Comparison of ENCODE assay signal across 10 cellular contexts in genomic region chr2:8306530-8307351, GRCh38.
DNase-seq lines count a peak whose midpoint lies in the region; ATAC-seq, FAIRE-seq and TF ChIP-seq lines count a peak whose summit lies in the region.
"Had no signal": no experiment of that assay in that cellular context is flagged by ENCODE, and none has a peak within 500 bp of the region (broad histone marks: within the 10 kb centered on the region; RNA-seq: fewer than 3 reads in every experiment).

No MANE protein-coding gene starts in this region.

- H3K4me1 Mint-ChIP-seq in activated T-cell treated with anti-CD3 and anti-CD28 coated beads, Interleukin-2, amount 50 U/mL, for 4 hours (ENCODE audit: low read depth), result peaks cover 84% of the 10 kb centered on the region

- H3K4me1 ChIP-seq in SJSA1 (replicated peaks) (peaks cover 34% of the 10 kb centered on the region), thyroid gland (no peaks in the 10 kb centered on the region)

- DNase-seq in activated T-cell treated with anti-CD3 and anti-CD28 coated beads, Interleukin-2, amount 50 U/mL, for 4 hours, result no peak
- DNase-seq in activated T-cell treated with anti-CD3 and anti-CD28 coated beads for 4 hours (no peak), SJSA1 (ENCODE audit: low read depth in 1 of 2, low spot score in 2 of 2) (peak; percentile 85 to 92), fibroblast of the aortic adventitia (ENCODE audit: low read depth) (peak; percentile 43), thyroid gland (peak; percentile 28 to 44), NCI-H510A (lab: John Stamatoyannopoulos, UW) (no peak), left ventricle myocardium superior (no peak), frontal cortex (ENCODE audit: low spot score in 2 of 2) (no peak)
- DNase-seq: lower lobe of right lung had no signal

- H3K27ac ChIP-seq in SJSA1 (peak overlapping the region; percentile 23), thyroid gland (no peak overlapping the region)
- H3K27ac ChIP-seq: adrenal gland, lower lobe of right lung had no signal

- H3K9me3 ChIP-seq in SJSA1 (replicated peaks) (no peaks in the 10 kb centered on the region), thyroid gland (no peaks in the 10 kb centered on the region)
- H3K9me3 ChIP-seq: adrenal gland, lower lobe of right lung had no signal

- no peaks in the 10 kb centered on the region for H3K36me3 Mint-ChIP-seq in activated T-cell treated with anti-CD3 and anti-CD28 coated beads, Interleukin-2, amount 50 U/mL, for 4 hours (ENCODE audit: insufficient read depth)

- H3K9me3 Mint-ChIP-seq in activated T-cell treated with anti-CD3 and anti-CD28 coated beads, Interleukin-2, amount 50 U/mL, for 4 hours, result no peaks in the 10 kb centered on the region

- H3K27me3 Mint-ChIP-seq in activated T-cell treated with anti-CD3 and anti-CD28 coated beads, Interleukin-2, amount 50 U/mL, for 4 hours (ENCODE audit: low read depth), result no peaks in the 10 kb centered on the region

- no peak overlapping the region for H3K4me3 Mint-ChIP-seq in activated T-cell treated with anti-CD3 and anti-CD28 coated beads, Interleukin-2, amount 50 U/mL, for 4 hours

- H3K36me3 ChIP-seq in SJSA1 (no peaks in the 10 kb centered on the region), thyroid gland (no peaks in the 10 kb centered on the region)
- H3K36me3 ChIP-seq: adrenal gland, lower lobe of right lung had no signal

- H3K27me3 ChIP-seq in SJSA1 (replicated peaks) (no peaks in the 10 kb centered on the region), thyroid gland (no peaks in the 10 kb centered on the region)
- H3K27me3 ChIP-seq: adrenal gland had no signal

- no peak for FAIRE-seq in frontal cortex (lab: Jason Lieb, UNC)

- intact Hi-C loops in thyroid gland (cut with DNase I) (no loop called here), left ventricle myocardium superior (cut with micrococcal nuclease) (no loop called here)

- H3K4me3 ChIP-seq in SJSA1 (no peak overlapping the region), fibroblast of the aortic adventitia (ENCODE audit: low read depth, low read length) (no peak overlapping the region), thyroid gland (replicated peaks in 1 of 3) (no peak overlapping the region)
- H3K4me3 ChIP-seq: adrenal gland, lower lobe of right lung had no signal

- WGBS in thyroid gland, 2 donors, result 75 to 78% methylated on average over 7 of the region's 7 CpGs

- ATAC-seq in activated T-cell treated with anti-CD3 and anti-CD28 coated beads, Interleukin-2, amount 50 U/mL, for 4 hours, result peak; percentile 16 to 31
- no peak for ATAC-seq in left ventricle myocardium superior
- ATAC-seq: lower lobe of right lung had no signal

- TF ChIP-seq POLR2A in thyroid gland (IDR thresholded peaks at IDR 0.05), result no peak

- TF ChIP-seq CTCF in fibroblast of the aortic adventitia (IDR thresholded peaks at IDR 0.05; ENCODE audit: insufficient read depth, low read length) (no peak), thyroid gland (IDR thresholded peaks at IDR 0.05) (no peak)

Comparison
In these comparisons a context has a peak if more than half of its experiments do, and no peak if none do; other contexts are left out.
1. DNase-seq: peak in SJSA1 (2 of 2), fibroblast of the aortic adventitia (single experiment) and thyroid gland (2 of 2); none in activated T-cell treated with anti-CD3 and anti-CD28 coated beads, Interleukin-2, amount 50 U/mL, for 4 hours (single experiment), activated T-cell treated with anti-CD3 and anti-CD28 coated beads for 4 hours (single experiment), NCI-H510A (single experiment), left ventricle myocardium superior (single experiment) and frontal cortex (0 of 2).